Comparison of ENCODE assay signal across 8 cellular contexts in genomic region chr10:8304861-8305260, GRCh38.
"Had no signal": no experiment of that assay in that cellular context is flagged by ENCODE, and none has a peak within 500 bp of the region (broad histone marks: within the 10 kb centered on the region; RNA-seq: fewer than 3 reads in every experiment).

No MANE protein-coding gene starts in this region.

- H3K4me3 ChIP-seq: GM23248, HAP-1 had no signal

- ATAC-seq: HCT116 had no signal

- H3K36me3 ChIP-seq: HAP-1 had no signal

- H3K27ac Mint-ChIP-seq: H9, HFFc6 had no signal

- H3K9ac ChIP-seq: GM23248 had no signal

- H3K27ac ChIP-seq: GM23248 had no signal

- H2AFZ ChIP-seq: GM23248 had no signal

- H3K4me3 Mint-ChIP-seq: H9, HFFc6 had no signal

- H3K9me3 ChIP-seq: HAP-1 had no signal

- DNase-seq: GM23248, GOT3, H7, H9, HCEC 1CT, HFFc6 had no signal
